ENCODE assay signal across 8 cellular contexts in genomic region chr18:46756559-46757201, GRCh38. TPM values are rescaled to one million over a fixed set of nuclear protein-coding genes. Genes with fewer than 3 reads are reported as not detected.
A peak's percentile ranks its signal among the peaks of the same experiment; 100 is the strongest.
DNase-seq lines count a peak whose midpoint lies in the region; TF ChIP-seq lines count a peak whose summit lies in the region.

Gene ST8SIA5 (minus strand): TSS chr18:46757053. CDS start chr18:46756508, 545 bp downstream.

- intact Hi-C loops in activated CD4-positive, alpha-beta T cell treated with anti-CD3 and anti-CD28 coated beads, Interleukin-2, amount 10 ng/mL, durations not matched to agents 24 days and 14 days (cut with micrococcal nuclease): loop anchor here (5.0 to 10.0 kb wide), 2 partner anchors 161 to 488 kb away; partner anchors contain the start of genes KATNAL2 and PIAS2

- peaks cover 9% of the 10 kb centered on the region for H3K4me1 Mint-ChIP-seq in activated CD4-positive, alpha-beta T cell treated with anti-CD3 and anti-CD28 coated beads, Interleukin-2, amount 10 ng/mL, durations not matched to agents 24 days and 14 days

- H3K27ac Mint-ChIP-seq in activated CD4-positive, alpha-beta T cell treated with anti-CD3 and anti-CD28 coated beads, Interleukin-2, amount 10 ng/mL, durations not matched to agents 24 days and 14 days: no peak within 1 kb of the TSS

- no peak for DNase-seq in activated CD4-positive, alpha-beta T cell treated with anti-CD3 and anti-CD28 coated beads, Interleukin-2, amount 10 ng/mL, durations not matched to agents 24 days and 14 days
- DNase-seq in activated CD4-positive, alpha-beta T cell treated with anti-CD3 and anti-CD28 coated beads for 4 hours: no peak
- DNase-seq in NCI-H748 (lab: John Stamatoyannopoulos, UW; ENCODE audit: unreplicated experiment): peak; percentile 97
- no peak for DNase-seq in epithelial cell of proximal tubule (ENCODE audit: low read depth)
- DNase-seq in NK-92 (lab: John Stamatoyannopoulos, UW; ENCODE audit: unreplicated experiment): no peak
- no peak for DNase-seq in activated CD4-positive, CD25-positive, alpha-beta regulatory T cell (lab: John Stamatoyannopoulos, UW)
- DNase-seq in AML-193 (lab: John Stamatoyannopoulos, UW): no peak

- peaks cover 4% of the 10 kb centered on the region for H3K27me3 ChIP-seq in rectal smooth muscle tissue (ENCODE audit: control insufficient read depth, insufficient read depth, low read length)

- H3K4me3 ChIP-seq in epithelial cell of proximal tubule (ENCODE audit: low read depth, low read length): peak within 1 kb of the TSS; percentile 45
- H3K4me3 ChIP-seq in rectal smooth muscle tissue (ENCODE audit: low read length): peak within 1 kb of the TSS; percentile 9

- H3K36me3 ChIP-seq in rectal smooth muscle tissue (ENCODE audit: control insufficient read depth, insufficient read depth, low read length): no peaks in the 10 kb centered on the region

- no peaks in the 10 kb centered on the region for H3K4me1 ChIP-seq in rectal smooth muscle tissue (ENCODE audit: control insufficient read depth, insufficient read depth, low read length)

- no peak within 1 kb of the TSS for H3K27ac ChIP-seq in rectal smooth muscle tissue (ENCODE audit: low read depth, low read length)

- H3K27me3 Mint-ChIP-seq in activated CD4-positive, alpha-beta T cell treated with anti-CD3 and anti-CD28 coated beads, Interleukin-2, amount 10 ng/mL, durations not matched to agents 24 days and 14 days: peaks cover 66% of the 10 kb centered on the region

- TF ChIP-seq CTCF in epithelial cell of proximal tubule (conservative IDR thresholded peaks at IDR 0.05; ENCODE audit: low read depth, low read length): no peak

- peaks cover 3% of the 10 kb centered on the region for H3K9me3 Mint-ChIP-seq in activated CD4-positive, alpha-beta T cell treated with anti-CD3 and anti-CD28 coated beads, Interleukin-2, amount 10 ng/mL, durations not matched to agents 24 days and 14 days

- H3K9ac ChIP-seq in rectal smooth muscle tissue (ENCODE audit: low read length): no peak within 1 kb of the TSS

- no peaks in the 10 kb centered on the region for H3K36me3 Mint-ChIP-seq in activated CD4-positive, alpha-beta T cell treated with anti-CD3 and anti-CD28 coated beads, Interleukin-2, amount 10 ng/mL, durations not matched to agents 24 days and 14 days (ENCODE audit: low read depth)

- peak within 1 kb of the TSS; percentile 73 for H3K4me3 Mint-ChIP-seq in activated CD4-positive, alpha-beta T cell treated with anti-CD3 and anti-CD28 coated beads, Interleukin-2, amount 10 ng/mL, durations not matched to agents 24 days and 14 days

RNA-seq across cellular contexts. Expression of gene ST8SIA5, which starts in this region (rescaled TPM):
- not detected in 2 replicates for total RNA-seq in activated CD4-positive, alpha-beta T cell treated with anti-CD3 and anti-CD28 coated beads, Interleukin-2, amount 10 ng/mL, durations not matched to agents 24 days and 14 days
- total RNA-seq in epithelial cell of proximal tubule: not detected in 2 replicates
